ENCODE assay signal across 6 cellular contexts in genomic region chr3:85853805-85854204, GRCh38.
"Had no signal": no experiment of that assay in that cellular context is flagged by ENCODE, and none has a peak within 500 bp of the region (broad histone marks: within the 10 kb centered on the region; RNA-seq: fewer than 3 reads in every experiment).

No MANE protein-coding gene starts in this region.

- H3K4me3 ChIP-seq: K562 had no signal

- DNase-seq: IMR-90, KBM-7, KG1 had no signal

- ATAC-seq: HepG2, K562 had no signal

- H3K27ac ChIP-seq: HL-60 had no signal
